In the genomic region with DNA sequence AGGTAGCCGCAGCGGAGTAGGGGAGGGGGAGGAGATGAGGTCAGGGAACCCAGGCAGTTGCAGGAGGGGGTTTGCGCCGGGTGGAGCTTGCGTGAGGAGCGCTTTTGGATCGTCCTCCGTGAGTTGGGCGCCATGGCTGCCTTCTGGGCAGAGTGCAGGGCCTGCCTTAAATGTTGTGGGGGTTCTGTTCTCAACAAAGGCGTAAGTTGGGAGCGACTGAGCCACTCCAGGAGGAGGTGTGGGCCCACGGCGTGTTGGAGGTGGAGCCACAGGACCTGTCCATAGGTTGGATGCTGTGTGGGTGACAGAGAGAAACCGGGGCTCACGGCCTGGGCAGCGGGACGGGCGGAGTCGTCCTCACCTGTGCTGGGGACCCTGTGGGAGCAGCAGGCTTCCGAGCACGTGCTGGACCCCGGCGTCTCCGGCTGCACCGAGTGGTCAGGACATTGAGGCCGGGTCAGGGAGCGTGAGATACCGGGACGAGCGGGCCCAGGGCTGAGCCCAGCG, we compare ENCODE assay signal across 8 cellular contexts. TPM values are rescaled to one million over a fixed set of nuclear protein-coding genes. Genes with fewer than 3 reads are reported as not detected.
DNase-seq lines count a peak whose midpoint lies in the region; TF ChIP-seq lines count a peak whose summit lies in the region.

No MANE protein-coding gene starts in this region.

- H3K4ac ChIP-seq in H9 (ENCODE audit: low read depth, low read length) = no peak overlapping the region

- no peaks in the 10 kb centered on the region for H3K79me1 ChIP-seq in H9 (ENCODE audit: insufficient read depth, low read depth, low read length, poor library complexity, severe bottlenecking)

- H3K9me3 ChIP-seq in H9 (ENCODE audit: control insufficient read depth, low read depth, low read length) = no peaks in the 10 kb centered on the region

- TF ChIP-seq CTCF in H9 (conservative IDR thresholded peaks at IDR 0.05) = no peak
- no peak for TF ChIP-seq CTCF in glutamatergic neuron (IDR thresholded peaks at IDR 0.05; ENCODE audit: partially characterized antibody, unreplicated experiment)

- no peak overlapping the region for H3K56ac ChIP-seq in H9 (ENCODE audit: insufficient read length, low read depth, low read length)

- no peak overlapping the region for H3K23ac ChIP-seq in H9 (ENCODE audit: insufficient read length, low read depth, low read length)

- H3K4me2 ChIP-seq in H9 (ENCODE audit: insufficient read depth, insufficient read length, low read length) = peak overlapping the region; percentile 48

- H3K18ac ChIP-seq in H9 (ENCODE audit: insufficient read length, low read depth, low read length) = peak overlapping the region; percentile 6

- H3K4me1 ChIP-seq in H9 (ENCODE audit: insufficient read depth, low read length) = no peaks in the 10 kb centered on the region
- H3K4me1 ChIP-seq in rectal smooth muscle tissue (ENCODE audit: control insufficient read depth, insufficient read depth, low read length) = no peaks in the 10 kb centered on the region

- H3K9me3 Mint-ChIP-seq in H9 (no peaks in the 10 kb centered on the region), glutamatergic neuron (ENCODE audit: unreplicated experiment) (peaks cover 13% of the 10 kb centered on the region)

- H3K36me3 ChIP-seq in rectal smooth muscle tissue (ENCODE audit: control insufficient read depth, insufficient read depth, low read length) = no peaks in the 10 kb centered on the region

- no peaks in the 10 kb centered on the region for H4K20me1 ChIP-seq in H9 (ENCODE audit: control insufficient read depth, insufficient read depth, insufficient read length)

- H3K36me3 Mint-ChIP-seq in H9 (ENCODE audit: insufficient read depth in 1 of 3, low read depth in 3 of 3) (peaks cover 13 to 16% (median 14%) of the 10 kb centered on the region in 3 experiments), glutamatergic neuron (ENCODE audit: unreplicated experiment) (no peaks in the 10 kb centered on the region)

- no peak overlapping the region for H2AFZ ChIP-seq in H9 (ENCODE audit: low read length)

- peaks cover 9% of the 10 kb centered on the region for H3K23me2 ChIP-seq in H9 (ENCODE audit: insufficient read length, low read depth, low read length, poor library complexity, severe bottlenecking)

- H2BK120ac ChIP-seq in H9 (ENCODE audit: low read depth, low read length, poor library complexity, severe bottlenecking) = no peak overlapping the region

- peak; percentile 52 for DNase-seq in H9
- peak; percentile 79 for DNase-seq in activated CD8-positive, alpha-beta memory T cell treated with anti-CD3 and anti-CD28 coated beads for 24 hours
- no peak for DNase-seq in glutamatergic neuron
- DNase-seq in HK-2 (ENCODE audit: unreplicated experiment) = no peak
- DNase-seq in HPDE6-E6E7 (ENCODE audit: extremely low spot score) = no peak
- no peak for DNase-seq in hepatic stellate cell (ENCODE audit: low spot score)
- DNase-seq in dermis blood vessel endothelial cell = no peak

- no peak overlapping the region for H4K91ac ChIP-seq in H9 (ENCODE audit: insufficient read length, low read depth, low read length)

- H3K4me1 Mint-ChIP-seq in H9 (peaks cover 35 to 43% of the 10 kb centered on the region in 2 experiments), glutamatergic neuron (ENCODE audit: low read depth, unreplicated experiment) (peaks cover 2% of the 10 kb centered on the region)

- H3K4me3 Mint-ChIP-seq in H9 (peak overlapping the region; percentile 59 to 84), glutamatergic neuron (ENCODE audit: unreplicated experiment) (peak overlapping the region; percentile 77)

- no peak overlapping the region for H3K27ac ChIP-seq in H9 (ENCODE audit: insufficient read length, low read depth, low read length)
- no peak overlapping the region for H3K27ac ChIP-seq in rectal smooth muscle tissue (ENCODE audit: low read depth, low read length)

- H2BK5ac ChIP-seq in H9 (ENCODE audit: insufficient read length, low read length) = no peak overlapping the region

- no peak overlapping the region for H2BK20ac ChIP-seq in H9 (ENCODE audit: low read depth, low read length, poor library complexity, severe bottlenecking)

- H3K27me3 Mint-ChIP-seq in H9 (ENCODE audit: low read depth) = peaks cover 13% of the 10 kb centered on the region
- peaks cover 13% of the 10 kb centered on the region for H3K27me3 Mint-ChIP-seq in glutamatergic neuron (ENCODE audit: unreplicated experiment)

- H2BK12ac ChIP-seq in H9 (ENCODE audit: insufficient read length, low read depth, low read length) = no peak overlapping the region

- no peak overlapping the region for H4K8ac ChIP-seq in H9 (replicated peaks; ENCODE audit: insufficient read length, low read depth, low read length)

- no peak overlapping the region for H2BK15ac ChIP-seq in H9 (ENCODE audit: low read depth, low read length)

- peak overlapping the region; percentile 66 for H3K4me3 ChIP-seq in rectal smooth muscle tissue (ENCODE audit: low read length)

- peaks cover 7% of the 10 kb centered on the region; the same call in 1 of the 2 replicates for H3K27me3 ChIP-seq in H9 (ENCODE audit: insufficient read depth, low read length)
- H3K27me3 ChIP-seq in rectal smooth muscle tissue (ENCODE audit: control insufficient read depth, insufficient read depth, low read length) = peaks cover 24% of the 10 kb centered on the region

- no CpG with 5 or more reads among the region's 31 CpGs for WGBS in H9 (ENCODE audit: extremely low coverage, insufficient read length, low lambda C conversion rate)

- H2AK5ac ChIP-seq in H9 (ENCODE audit: insufficient read length, low read length) = no peak overlapping the region

- H3T11ph ChIP-seq in H9 (ENCODE audit: low read length) = no peak overlapping the region

- H3K9ac ChIP-seq in H9 (ENCODE audit: extremely low read depth, insufficient read length, low read length) (no peak overlapping the region), rectal smooth muscle tissue (ENCODE audit: low read length) (no peak overlapping the region)

- no peak overlapping the region for H3K27ac Mint-ChIP-seq in H9
- no peak overlapping the region for H3K27ac Mint-ChIP-seq in glutamatergic neuron (ENCODE audit: unreplicated experiment)

- peak overlapping the region; percentile 19; the same call in 1 of the 2 replicates for H3K14ac ChIP-seq in H9 (ENCODE audit: insufficient read depth, low read length)

- no peaks in the 10 kb centered on the region for H3K79me2 ChIP-seq in H9 (ENCODE audit: insufficient read depth, low read length)

- H4K5ac ChIP-seq in H9 (ENCODE audit: insufficient read length, low read depth, low read length) = no peak overlapping the region

RNA-seq across cellular contexts. Expression of a gene that starts 1.1 kb away (rescaled TPM):
- total RNA-seq in H9 (2021) (57.9 and 58.3 TPM in 2 replicates), glutamatergic neuron (ENCODE audit: unreplicated experiment) (14.4 TPM), dermis blood vessel endothelial cell (15.1 and 28.4 TPM in 2 replicates)

RNA-seq across cellular contexts. Expression of a gene that starts 9.7 kb away (rescaled TPM):
- not detected in 2 replicates for total RNA-seq in H9 (2021)
- total RNA-seq in glutamatergic neuron (ENCODE audit: unreplicated experiment) = not detected
- not detected in 2 replicates for total RNA-seq in dermis blood vessel endothelial cell

RNA-seq across cellular contexts. Expression of a gene that starts 11.5 kb away (rescaled TPM):
- total RNA-seq in H9 (2021) (not detected in 2 replicates), glutamatergic neuron (ENCODE audit: unreplicated experiment) (not detected), dermis blood vessel endothelial cell (not detected in 2 replicates)

RNA-seq across cellular contexts. Expression of a gene that starts 19.7 kb away (rescaled TPM):
- total RNA-seq in H9 (2021) = 421 and 425 TPM in 2 replicates
- 2.5 TPM for total RNA-seq in glutamatergic neuron (ENCODE audit: unreplicated experiment)
- total RNA-seq in dermis blood vessel endothelial cell = 69.8 and 135 TPM in 2 replicates

RNA-seq across cellular contexts. Expression of a gene that starts 26.0 kb away (rescaled TPM):
- total RNA-seq in H9 (2021) (498 and 500 TPM in 2 replicates), glutamatergic neuron (ENCODE audit: unreplicated experiment) (2.6 TPM), dermis blood vessel endothelial cell (0.37 and 3.4 TPM in 2 replicates)

Comparison
In these comparisons a context has a peak if more than half of its experiments do, and no peak if none do; other contexts are left out.
1. DNase-seq: peak in H9 (single experiment) and activated CD8-positive, alpha-beta memory T cell treated with anti-CD3 and anti-CD28 coated beads for 24 hours (single experiment); none in glutamatergic neuron (single experiment), HK-2 (single experiment), HPDE6-E6E7 (single experiment), hepatic stellate cell (single experiment) and dermis blood vessel endothelial cell (single experiment).